ENCODE assay signal across 8 cellular contexts in the genomic region with DNA sequence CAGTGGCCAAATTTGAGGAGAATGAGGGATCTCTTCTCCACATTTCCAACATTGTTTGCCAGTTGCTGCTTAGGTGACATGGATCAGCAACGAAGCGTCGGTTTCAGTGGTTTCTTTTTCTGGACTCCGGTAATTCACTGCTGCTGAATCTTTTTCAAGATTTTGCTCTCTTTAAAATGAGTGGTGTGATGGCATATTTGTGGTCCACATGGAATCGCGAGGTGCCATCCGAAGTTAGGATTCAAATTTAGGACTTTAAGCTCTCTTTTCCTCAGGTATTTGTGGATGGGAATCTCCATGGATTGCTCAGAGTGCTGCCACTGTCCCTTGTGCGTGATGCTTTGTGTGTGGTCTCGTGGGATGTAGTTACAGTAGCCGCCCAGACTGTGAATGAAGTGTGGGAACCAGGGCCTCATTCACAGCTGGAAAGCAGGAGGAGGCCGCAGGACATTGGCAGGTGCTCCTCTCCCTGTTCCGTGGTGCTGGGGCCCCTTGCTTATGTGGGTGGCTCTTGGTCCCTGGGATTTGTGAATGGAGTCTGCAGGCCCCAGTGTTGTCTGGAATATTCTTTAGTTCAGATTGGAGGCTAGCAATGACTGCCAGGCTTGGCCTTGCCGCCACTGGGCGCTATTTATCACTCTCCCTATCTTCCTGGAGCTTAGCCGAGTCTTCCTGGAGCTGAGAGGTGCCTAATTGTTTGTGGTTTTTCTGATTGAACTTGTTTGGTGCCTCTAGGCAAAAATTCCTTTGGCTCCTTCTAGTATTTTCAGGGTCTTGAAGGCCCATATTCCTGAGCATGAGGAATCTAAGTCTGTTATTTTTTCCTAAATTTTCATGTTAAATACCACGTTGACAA.
A peak's percentile ranks its signal among the peaks of the same experiment; 100 is the strongest.
DNase-seq lines count a peak whose midpoint lies in the region; ATAC-seq, FAIRE-seq and TF ChIP-seq lines count a peak whose summit lies in the region.

No MANE protein-coding gene starts in this region.

- TF ChIP-seq CTCF in MM.1S (IDR thresholded peaks at IDR 0.05; ENCODE audit: low read length), result peak; percentile 13; the same call in 1 of the 2 replicates
- TF ChIP-seq CTCF in D721Med (IDR thresholded peaks at IDR 0.05; ENCODE audit: insufficient read depth, missing control alignments), result no peak

- H3K4me1 ChIP-seq in MM.1S (ENCODE audit: low read length) (peaks cover 19% of the 10 kb centered on the region), adipocyte (ENCODE audit: control insufficient read depth, insufficient read depth, low read length) (peaks cover 26% of the 10 kb centered on the region)

- peaks cover 76% of the 10 kb centered on the region for H3K79me2 ChIP-seq in MM.1S (ENCODE audit: low read length)

- no peak for ATAC-seq in stimulated activated naive B cell treated with anti-CD40 and anti-IgM and Interleukin-4, amounts not matched to agents 10 μg/mL and 1 μg/mL and 100 μg/mL, for 72 hours (replicated peaks)

- peaks cover 4% of the 10 kb centered on the region; the same call in 1 of the 2 replicates for H3K36me3 ChIP-seq in MM.1S (replicated peaks; ENCODE audit: insufficient read depth, low read length)
- H3K36me3 ChIP-seq in adipocyte (ENCODE audit: control insufficient read depth, insufficient read depth, low read length, severe bottlenecking), result peaks cover 3% of the 10 kb centered on the region

- H2AFZ ChIP-seq in MM.1S (ENCODE audit: low read length), result no peak overlapping the region

- FAIRE-seq in D721Med (lab: Jason Lieb, UNC), result no peak

- peaks cover 56% of the 10 kb centered on the region for H4K20me1 ChIP-seq in MM.1S (ENCODE audit: insufficient read depth, low read length)

- H3F3A ChIP-seq in MM.1S (ENCODE audit: insufficient read depth, low read length), result peaks cover 19% of the 10 kb centered on the region

- no peaks in the 10 kb centered on the region for H3K27me3 ChIP-seq in MM.1S (replicated peaks; ENCODE audit: insufficient read depth, low read length)
- no peaks in the 10 kb centered on the region for H3K27me3 ChIP-seq in adipocyte (replicated peaks; ENCODE audit: control insufficient read depth, insufficient read depth, low read length)

- no peaks in the 10 kb centered on the region for H3K9me2 ChIP-seq in MM.1S (replicated peaks; ENCODE audit: insufficient read depth, low read length)

- H3K27ac Mint-ChIP-seq in stimulated activated naive B cell treated with anti-CD40 and anti-IgM and Interleukin-4, amounts not matched to agents 10 μg/mL and 1 μg/mL and 100 μg/mL, for 72 hours, result peak overlapping the region; percentile 99

- no peaks in the 10 kb centered on the region for H3K27me3 Mint-ChIP-seq in stimulated activated naive B cell treated with anti-CD40 and anti-IgM and Interleukin-4, amounts not matched to agents 10 μg/mL and 1 μg/mL and 100 μg/mL, for 72 hours

- H3K9ac ChIP-seq in MM.1S (ENCODE audit: low read length), result peak overlapping the region; percentile 94
- H3K9ac ChIP-seq in adipocyte (ENCODE audit: low read length), result peak overlapping the region; percentile 90

- peak overlapping the region; percentile 88 to 95 for H3K4me3 Mint-ChIP-seq in stimulated activated naive B cell treated with anti-CD40 and anti-IgM and Interleukin-4, amounts not matched to agents 10 μg/mL and 1 μg/mL and 100 μg/mL, for 72 hours

- peak overlapping the region; percentile 98 for H3K4me3 ChIP-seq in MM.1S (ENCODE audit: low read length)
- peak overlapping the region; percentile 93 for H3K4me3 ChIP-seq in adipocyte (ENCODE audit: low read length)

- H3K36me3 Mint-ChIP-seq in stimulated activated naive B cell treated with anti-CD40 and anti-IgM and Interleukin-4, amounts not matched to agents 10 μg/mL and 1 μg/mL and 100 μg/mL, for 72 hours, result peaks cover 29 to 41% of the 10 kb centered on the region in 2 donors

- H3K27ac ChIP-seq in MM.1S (ENCODE audit: low read length), result peak overlapping the region; percentile 66; the same call in 1 of the 2 replicates

- no peaks in the 10 kb centered on the region for H3K9me3 Mint-ChIP-seq in stimulated activated naive B cell treated with anti-CD40 and anti-IgM and Interleukin-4, amounts not matched to agents 10 μg/mL and 1 μg/mL and 100 μg/mL, for 72 hours

- no peaks in the 10 kb centered on the region for H3K9me3 ChIP-seq in MM.1S (replicated peaks; ENCODE audit: insufficient read depth, low read length)
- H3K9me3 ChIP-seq in adipocyte (ENCODE audit: control insufficient read depth, low read length), result no peaks in the 10 kb centered on the region

- peak overlapping the region; percentile 92 for H3K4me2 ChIP-seq in MM.1S (ENCODE audit: low read depth, low read length)

- DNase-seq in NCI-H526 (lab: John Stamatoyannopoulos, UW), result peak; percentile 3 to 41
- DNase-seq in NCI-H526 treated with DMSO at 0.1 percent for 48 hours (lab: John Stamatoyannopoulos, UW), result no peak
- DNase-seq in MM.1S, result no peak
- peak; percentile 62 for DNase-seq in adipocyte (ENCODE audit: low read depth)
- DNase-seq in iris pigment epithelial cell (ENCODE audit: low read depth), result peak; percentile 48
- DNase-seq in stimulated activated naive B cell treated with anti-CD40 and anti-IgM and Interleukin-4, amounts not matched to agents 10 μg/mL and 1 μg/mL and 100 μg/mL, for 72 hours, result no peak
- no peak for DNase-seq in D721Med (ENCODE audit: insufficient read length, low spot score)
- DNase-seq in COLO829 (ENCODE audit: low spot score), result no peak

- peaks cover 23 to 52% of the 10 kb centered on the region in 2 donors for H3K4me1 Mint-ChIP-seq in stimulated activated naive B cell treated with anti-CD40 and anti-IgM and Interleukin-4, amounts not matched to agents 10 μg/mL and 1 μg/mL and 100 μg/mL, for 72 hours

Comparison
In these comparisons a context has a peak if more than half of its experiments do, and no peak if none do; other contexts are left out.
1. DNase-seq: peak in NCI-H526 (2 of 2), adipocyte (single experiment) and iris pigment epithelial cell (single experiment); none in NCI-H526 treated with DMSO at 0.1 percent for 48 hours (single experiment), MM.1S (single experiment), stimulated activated naive B cell treated with anti-CD40 and anti-IgM and Interleukin-4, amounts not matched to agents 10 μg/mL and 1 μg/mL and 100 μg/mL, for 72 hours (single experiment), D721Med (single experiment) and COLO829 (single experiment).